Comparison of ENCODE assay signal across 25 cellular contexts in genomic region chr19:7839476-7839875, GRCh38. TPM values are rescaled to one million over a fixed set of nuclear protein-coding genes. Genes with fewer than 3 reads are reported as not detected.
DNase-seq lines count a peak whose midpoint lies in the region; ATAC-seq, FAIRE-seq and TF ChIP-seq lines count a peak whose summit lies in the region.
"Had no signal": no experiment of that assay in that cellular context is flagged by ENCODE, and none has a peak within 500 bp of the region (broad histone marks: within the 10 kb centered on the region; RNA-seq: fewer than 3 reads in every experiment).

No MANE protein-coding gene starts in this region.

- H3K4me3 Mint-ChIP-seq in activated CD4-positive, alpha-beta T cell treated with anti-CD3 and anti-CD28 coated beads for 36 hours: no peak overlapping the region
- H3K4me3 Mint-ChIP-seq: CD14-positive monocyte; CD4-positive, alpha-beta T cell; CD8-positive, alpha-beta memory T cell; H9 had no signal

- H3K4me3 ChIP-seq in HCT116 (replicated peaks in 1 of 2; ENCODE audit: low read depth in 1 of 2, low read length in 2 of 2) (no peak overlapping the region), K562 (no peak overlapping the region), neuronal stem cell (ENCODE audit: low read length in 2 of 2) (no peak overlapping the region)
- H3K4me3 ChIP-seq: A549; BLaER1 treated with 17β-estradiol and CSF1 and Interleukin-3, amounts not matched to agents 10 nM and 100 nM; GM23248 had no signal

- H3K79me2 ChIP-seq in HCT116 (ENCODE audit: insufficient read depth, low read length) (no peaks in the 10 kb centered on the region; the same call in 1 of the 2 replicates), K562 (ENCODE audit: control insufficient read depth, insufficient read depth, low read length) (no peaks in the 10 kb centered on the region)

- H2BK15ac ChIP-seq in neuronal stem cell (ENCODE audit: low read length): no peak overlapping the region

- TF ChIP-seq EP300 in K562 (IDR thresholded peaks at IDR 0.05; ENCODE audit: low read length): no peak

- no peak overlapping the region for H3K14ac ChIP-seq in neuronal stem cell (ENCODE audit: low read length)

- no peak overlapping the region for H4K91ac ChIP-seq in neuronal stem cell (ENCODE audit: low read depth, low read length, poor library complexity)

- H2AK5ac ChIP-seq in neuronal stem cell (ENCODE audit: low read depth, low read length): no peak overlapping the region

- no peak overlapping the region for H3K4ac ChIP-seq in neuronal stem cell (ENCODE audit: low read length)

- H3K27me3 Mint-ChIP-seq in activated CD4-positive, alpha-beta T cell treated with anti-CD3 and anti-CD28 coated beads for 36 hours: no peaks in the 10 kb centered on the region
- H3K27me3 Mint-ChIP-seq: CD4-positive, alpha-beta T cell; CD8-positive, alpha-beta memory T cell had no signal

- H4K20me1 ChIP-seq in HCT116 (ENCODE audit: insufficient read depth) (no peaks in the 10 kb centered on the region), K562 (replicated peaks; ENCODE audit: control insufficient read depth, insufficient read depth, low read length) (no peaks in the 10 kb centered on the region)

- H3K79me1 ChIP-seq in neuronal stem cell (ENCODE audit: low read depth, low read length): peaks cover 2% of the 10 kb centered on the region

- H2BK120ac ChIP-seq in neuronal stem cell (ENCODE audit: low read depth, low read length): no peak overlapping the region

- no peak overlapping the region for H3K18ac ChIP-seq in neuronal stem cell (ENCODE audit: low read length)

- H3K27ac ChIP-seq in HCT116 (ENCODE audit: low read depth, low read length) (no peak overlapping the region), K562 (ENCODE audit: extremely low read depth, low read depth, low read length) (no peak overlapping the region), neuronal stem cell (replicated peaks; ENCODE audit: low read length) (no peak overlapping the region)
- H3K27ac ChIP-seq: A549; BLaER1 treated with 17β-estradiol and CSF1 and Interleukin-3, amounts not matched to agents 10 nM and 100 nM; GM23248 had no signal

- FAIRE-seq in HTR-8/SVneo (lab: Jason Lieb, UNC) (peak; percentile 46), K562 (lab: Jason Lieb, UNC) (no peak)
- FAIRE-seq: A549, GM12891 had no signal

- H4K8ac ChIP-seq in neuronal stem cell (ENCODE audit: low read depth, low read length): no peak overlapping the region

- peak overlapping the region; percentile 45 for H3K23ac ChIP-seq in neuronal stem cell (ENCODE audit: low read depth, low read length, poor library complexity)

- no peaks in the 10 kb centered on the region for H3K36me3 ChIP-seq in HCT116 (ENCODE audit: control insufficient read depth in 1 of 2, insufficient read depth in 2 of 2, low read length in 2 of 2)
- no peaks in the 10 kb centered on the region for H3K36me3 ChIP-seq in K562 (ENCODE audit: control insufficient read depth, insufficient read depth, low read length)
- no peaks in the 10 kb centered on the region for H3K36me3 ChIP-seq in neuronal stem cell (replicated peaks in 1 of 2; ENCODE audit: control insufficient read depth in 2 of 2, insufficient read depth in 2 of 2, low read length in 2 of 2)
- H3K36me3 ChIP-seq: BE2C; BLaER1 treated with 17β-estradiol and CSF1 and Interleukin-3, amounts not matched to agents 10 nM and 100 nM had no signal

- WGBS in K562 (ENCODE audit: insufficient coverage, low coverage, missing lambda C conversion rate): 12% methylated on average over 6 of the region's 6 CpGs
- WGBS in neuronal stem cell (ENCODE audit: extremely low coverage in 2 of 2, insufficient read length in 2 of 2, insufficient replicate concordance in 1 of 2), 2 donors: no CpG with 5 or more reads among the region's 6 CpGs

- no peaks in the 10 kb centered on the region; a peak in 1 of 4 replicates for H3K9me3 ChIP-seq in HCT116 (ENCODE audit: control insufficient read depth in 1 of 2, insufficient read depth in 1 of 2, low read depth in 1 of 2, low read length in 2 of 2)
- H3K9me3 ChIP-seq in K562 (replicated peaks; ENCODE audit: control insufficient read depth, insufficient read depth, low read depth, low read length): peaks cover 12% of the 10 kb centered on the region
- peaks cover 0 to 17% of the 10 kb centered on the region in 2 donors for H3K9me3 ChIP-seq in neuronal stem cell (replicated peaks in 1 of 2; ENCODE audit: control insufficient read depth in 2 of 2, insufficient read depth in 1 of 2, low read depth in 1 of 2, low read length in 2 of 2)
- H3K9me3 ChIP-seq: A549 had no signal

- H3K9ac ChIP-seq in HCT116 (ENCODE audit: low read length) (0 out of 2 replicates have a peak overlapping the region, but pooled peaks have one; percentile 17), K562 (ENCODE audit: insufficient read depth in 1 of 2, low read depth in 2 of 2, low read length in 2 of 2) (no peak overlapping the region), neuronal stem cell (ENCODE audit: low read depth, low read length, poor library complexity) (no peak overlapping the region)
- H3K9ac ChIP-seq: BLaER1 treated with 17β-estradiol and CSF1 and Interleukin-3, amounts not matched to agents 10 nM and 100 nM; GM23248 had no signal

- H3K4me1 Mint-ChIP-seq in activated CD4-positive, alpha-beta T cell treated with anti-CD3 and anti-CD28 coated beads for 36 hours: no peaks in the 10 kb centered on the region
- H3K4me1 Mint-ChIP-seq: CD8-positive, alpha-beta memory T cell; H9 had no signal

- peaks cover 28 to 60% of the 10 kb centered on the region in 2 experiments for H3K4me1 ChIP-seq in HCT116 (ENCODE audit: control insufficient read depth in 1 of 2, insufficient read depth in 2 of 2, low read length in 2 of 2)
- H3K4me1 ChIP-seq in K562 (replicated peaks in 1 of 2; ENCODE audit: control insufficient read depth in 2 of 2, insufficient read depth in 2 of 2, low read length in 2 of 2): no peaks in the 10 kb centered on the region; a peak in 1 of 5 replicates
- no peaks in the 10 kb centered on the region for H3K4me1 ChIP-seq in neuronal stem cell (ENCODE audit: control insufficient read depth in 2 of 2, insufficient read depth in 1 of 2, low read depth in 1 of 2, low read length in 2 of 2)
- H3K4me1 ChIP-seq: BE2C had no signal

- no peak overlapping the region for H2BK12ac ChIP-seq in neuronal stem cell (ENCODE audit: low read length)

- H2BK5ac ChIP-seq in neuronal stem cell (ENCODE audit: low read length): no peak overlapping the region

- peak overlapping the region; percentile 37 for H3K4me2 ChIP-seq in HCT116 (ENCODE audit: low read length)
- H3K4me2 ChIP-seq in K562 (ENCODE audit: insufficient read depth, low read length): no peak overlapping the region
- no peak overlapping the region for H3K4me2 ChIP-seq in neuronal stem cell (ENCODE audit: insufficient read depth, low read length, poor library complexity, severe bottlenecking)
- H3K4me2 ChIP-seq: A549; BLaER1 treated with 17β-estradiol and CSF1 and Interleukin-3, amounts not matched to agents 10 nM and 100 nM had no signal

- TF ChIP-seq POLR2A in HCT116 (IDR thresholded peaks at IDR 0.05; ENCODE audit: borderline replicate concordance, extremely low read depth, insufficient read depth, insufficient read length) (no peak), K562 (conservative IDR thresholded peaks at IDR 0.05) (no peak)

- CTCF ChIA-PET in HCT116 (lab: Charles Lee) (interaction anchor here (1.1 kb wide), 1 partner anchor 13 kb away, joined by 4 read pairs; no protein-coding TSS in a partner anchor), K562 (lab: Yijun Ruan, JAX; ENCODE audit: low intra/inter-chr PET ratio) (no interaction called here)
- CTCF ChIA-PET in activated CD4-positive, alpha-beta T cell treated with anti-CD3 and anti-CD28 coated beads for 36 hours (lab: Charles Lee): interaction anchor here (0.6 kb wide), 1 partner anchor 14 kb away, joined by 4 read pairs; no protein-coding TSS in a partner anchor

- no TSS peak for BruUV-seq in HCT116 (replicated peaks; lab: Mats Ljungman, UMichigan)
- no TSS peak for BruUV-seq in K562 (replicated peaks; lab: Mats Ljungman, UMichigan)

- intact Hi-C loops in HCT116 (cut with micrococcal nuclease) (no loop called here), K562 (cut with micrococcal nuclease) (no loop called here)
- intact Hi-C loops in activated CD4-positive, alpha-beta T cell treated with anti-CD3 and anti-CD28 coated beads for 36 hours (cut with DNase I, micrococcal nuclease): no loop called here

- RAD21 ChIA-PET in HCT116 (lab: Charles Lee; ENCODE audit: low non-redundant PET in 1 of 2, low total read pairs in 2 of 2, uncharacterized antibody in 2 of 2, unreplicated experiment in 2 of 2): no interaction called here

- in situ Hi-C loops in K562 (cut with MboI): no loop called here

- peaks cover 3% of the 10 kb centered on the region for H3K9me1 ChIP-seq in K562 (ENCODE audit: control insufficient read depth, insufficient read depth, low read length)

- no peaks in the 10 kb centered on the region for H3K9me2 ChIP-seq in HCT116 (ENCODE audit: insufficient read depth)

- TF ChIP-seq CTCF in HCT116 (IDR thresholded peaks at IDR 0.05 in 2 of 3, conservative IDR thresholded peaks at IDR 0.05 in 1 of 3; ENCODE audit: borderline replicate concordance in 1 of 3, insufficient read depth in 1 of 3, low read depth in 2 of 3, low read length in 2 of 3): no peak
- TF ChIP-seq CTCF in K562 (IDR thresholded peaks at IDR 0.05 in 2 of 3, conservative IDR thresholded peaks at IDR 0.05 in 1 of 3; ENCODE audit: insufficient read depth in 2 of 3, low read depth in 1 of 3, low read length in 3 of 3): no peak

- no peaks in the 10 kb centered on the region for H3K9me3 Mint-ChIP-seq in activated CD4-positive, alpha-beta T cell treated with anti-CD3 and anti-CD28 coated beads for 36 hours (ENCODE audit: low read depth)
- H3K9me3 Mint-ChIP-seq: CD4-positive, alpha-beta T cell; CD8-positive, alpha-beta memory T cell had no signal

- TF ChIP-seq RAD21 in HCT116 (IDR thresholded peaks at IDR 0.05; ENCODE audit: low read depth) (no peak), K562 (CRISPR knock-in tag; conservative IDR thresholded peaks at IDR 0.05 in 1 of 2, IDR thresholded peaks at IDR 0.05 in 1 of 2) (no peak)

- DNase-seq in HCT116 (ENCODE audit: low read depth, low spot score): no peak
- DNase-seq in HTR-8/SVneo (ENCODE audit: insufficient read length, low spot score): no peak
- no peak for DNase-seq in K562 (ENCODE audit: extremely low read depth in 1 of 4, low spot score in 3 of 4)
- no peak for DNase-seq in neuronal stem cell (ENCODE audit: low spot score)
- DNase-seq in activated CD4-positive, alpha-beta T cell treated with anti-CD3 and anti-CD28 coated beads for 36 hours: no peak
- DNase-seq: 8988T; ACHN; AML-193; BE2C; CD4-positive, alpha-beta T cell; CD8-positive, alpha-beta memory T cell; DMS53; DMS79 treated with DMSO at 0.1 percent for 48 hours; GF-D8; GM23248; H9 had no signal

- no peak overlapping the region for H2AFZ ChIP-seq in HCT116 (ENCODE audit: low read depth, low read length, poor library complexity, severe bottlenecking)
- no peak overlapping the region for H2AFZ ChIP-seq in K562 (ENCODE audit: low read depth, low read length)
- no peak overlapping the region for H2AFZ ChIP-seq in neuronal stem cell (ENCODE audit: low read length)
- H2AFZ ChIP-seq: GM23248 had no signal

- H3K36me3 Mint-ChIP-seq in activated CD4-positive, alpha-beta T cell treated with anti-CD3 and anti-CD28 coated beads for 36 hours (ENCODE audit: low read depth): no peaks in the 10 kb centered on the region

- H3K27ac Mint-ChIP-seq in activated CD4-positive, alpha-beta T cell treated with anti-CD3 and anti-CD28 coated beads for 36 hours: no peak overlapping the region
- H3K27ac Mint-ChIP-seq: CD4-positive, alpha-beta T cell had no signal

- POLR2A ChIA-PET in HCT116 (lab: Charles Lee) (no interaction called here), K562 (lab: Yijun Ruan, JAX) (no interaction called here)
- POLR2A ChIA-PET in activated CD4-positive, alpha-beta T cell treated with anti-CD3 and anti-CD28 coated beads for 36 hours (lab: Charles Lee): interaction anchor here (0.6 kb wide), 1 partner anchor 64 kb away, joined by 4 read pairs; no protein-coding TSS in a partner anchor

- ATAC-seq in HCT116: no peak
- no peak for ATAC-seq in K562
- ATAC-seq in HG02981 (IDR thresholded peaks at IDR 0.05; ENCODE audit: unreplicated experiment): no peak
- ATAC-seq in HG03175 (IDR thresholded peaks at IDR 0.05; ENCODE audit: unreplicated experiment): no peak
- no peak for ATAC-seq in activated CD4-positive, alpha-beta T cell treated with anti-CD3 and anti-CD28 coated beads for 36 hours
- ATAC-seq: A549 had no signal

- H3K27me3 ChIP-seq in HCT116 (ENCODE audit: insufficient read depth, low read length) (no peaks in the 10 kb centered on the region), K562 (ENCODE audit: control insufficient read depth in 2 of 2, insufficient read depth in 2 of 2, low read length in 2 of 2) (peaks cover 10 to 21% of the 10 kb centered on the region in 2 experiments), neuronal stem cell (ENCODE audit: control insufficient read depth in 3 of 3, insufficient read depth in 3 of 3, low read depth in 1 of 3, low read length in 3 of 3) (peaks cover 0 to 3% (median 0%) of the 10 kb centered on the region in 3 experiments)
- H3K27me3 ChIP-seq: BE2C; BLaER1 treated with 17β-estradiol and CSF1 and Interleukin-3, amounts not matched to agents 10 nM and 100 nM had no signal

RNA-seq across cellular contexts. Expression of gene EVI5L, which starts 9.5 kb away (rescaled TPM):
- total RNA-seq in HCT116 (2021; ENCODE audit: unreplicated experiment) (15.0 TPM), K562 (2014; rRNA removed) (1.0 and 1.1 TPM in 2 replicates), K562 (2014; rRNA removed; fragmentation: Illumina TruSeq; extraction: Trizol) (0.13 and 0.76 TPM in 2 replicates), K562 (2015; rRNA removed; fragmentation: Illumina TruSeq; extraction: Trizol) (0.53 and 0.69 TPM in 2 replicates), K562 (2021) (1.8 and 1.9 TPM in 2 replicates)
- 17.1 and 21.0 TPM in 2 replicates for polyA plus RNA-seq in HCT116 (2012)
- total RNA-seq in K562 (2011; cell fraction: chromatin; rRNA removed; ENCODE audit: low replicate concordance): 2.9 and 11.6 TPM in 2 replicates
- 6.2 and 7.6 TPM in 2 replicates for total RNA-seq in K562 (2011; cell fraction: nucleolus; rRNA removed)
- 3.4 and 4.6 TPM in 2 replicates for total RNA-seq in K562 (2011; cell fraction: nucleoplasm; rRNA removed)
- polyA plus RNA-seq in K562 (2011; rRNA removed) (1.4 and 2.8 TPM in 2 replicates), K562 (2014; fragmentation: Illumina TruSeq; extraction: Trizol) (1.5 TPM in 2 replicates), K562 (2014; fragmentation: Nextera tagmentation; extraction: Ambion mirVana) (not detected), K562 (2014; rRNA removed) (1.00 and 1.2 TPM in 2 replicates)
- polyA plus RNA-seq in K562 (2011; cell fraction: cytosol; rRNA removed): 2.5 and 3.6 TPM in 2 replicates
- 4.8 and 5.7 TPM in 2 replicates for polyA plus RNA-seq in K562 (2011; cell fraction: nucleus; rRNA removed)
- 1.2 and 5.4 TPM in 2 replicates for polyA plus RNA-seq in K562 (2012)
- 2.9 and 3.4 TPM in 2 replicates for polyA minus RNA-seq in K562 (2011; rRNA and poly(A)+ RNA removed)
- 3.0 and 3.9 TPM in 2 replicates for polyA minus RNA-seq in K562 (2011; cell fraction: cytosol; rRNA and poly(A)+ RNA removed)
- 3.5 and 5.4 TPM in 2 replicates for polyA minus RNA-seq in K562 (2011; cell fraction: nucleus; rRNA and poly(A)+ RNA removed)
- 7.4 TPM for polyA plus RNA-seq in neuronal stem cell (2013, experiment 1 of 2)
- polyA plus RNA-seq in neuronal stem cell (2013, experiment 2 of 2): 7.5 TPM
- 1 to 10 TPM; 4.8 to 5.9 TPM for total RNA-seq in activated CD4-positive, alpha-beta T cell treated with anti-CD3 and anti-CD28 coated beads for 36 hours

RNA-seq across cellular contexts. Expression of gene PRR36, which starts 34.7 kb away (rescaled TPM):
- total RNA-seq in HCT116 (2021; ENCODE audit: unreplicated experiment) (7.5 TPM), K562 (2014; rRNA removed) (0.05 TPM in 1 of 2 replicates, not detected in the other), K562 (2014; rRNA removed; fragmentation: Illumina TruSeq; extraction: Trizol) (not detected in 2 replicates), K562 (2015; rRNA removed; fragmentation: Illumina TruSeq; extraction: Trizol) (0.04 TPM in 1 of 2 replicates, not detected in the other), K562 (2021) (0.29 and 0.42 TPM in 2 replicates)
- 5.2 and 6.0 TPM in 2 replicates for polyA plus RNA-seq in HCT116 (2012)
- total RNA-seq in K562 (2011; cell fraction: chromatin; rRNA removed; ENCODE audit: low replicate concordance): 0.14 and 0.35 TPM in 2 replicates
- total RNA-seq in K562 (2011; cell fraction: nucleolus; rRNA removed): 0.17 and 0.26 TPM in 2 replicates
- total RNA-seq in K562 (2011; cell fraction: nucleoplasm; rRNA removed): 0.22 and 0.53 TPM in 2 replicates
- polyA plus RNA-seq in K562 (2011; rRNA removed) (0.07 TPM in 1 of 2 replicates, not detected in the other), K562 (2014; fragmentation: Illumina TruSeq; extraction: Trizol) (0.06 and 0.14 TPM in 2 replicates), K562 (2014; fragmentation: Nextera tagmentation; extraction: Ambion mirVana) (not detected), K562 (2014; rRNA removed) (not detected in 2 replicates)
- polyA plus RNA-seq in K562 (2011; cell fraction: cytosol; rRNA removed): 0.09 and 0.13 TPM in 2 replicates
- polyA plus RNA-seq in K562 (2011; cell fraction: nucleus; rRNA removed): 0.25 and 0.30 TPM in 2 replicates
- 0.16 and 0.22 TPM in 2 replicates for polyA plus RNA-seq in K562 (2012)
- polyA minus RNA-seq in K562 (2011; rRNA and poly(A)+ RNA removed): 0.06 TPM in 1 of 2 replicates, not detected in the other
- 0.29 and 0.82 TPM in 2 replicates for polyA minus RNA-seq in K562 (2011; cell fraction: cytosol; rRNA and poly(A)+ RNA removed)
- 0.11 and 0.13 TPM in 2 replicates for polyA minus RNA-seq in K562 (2011; cell fraction: nucleus; rRNA and poly(A)+ RNA removed)
- polyA plus RNA-seq in neuronal stem cell (2013, experiment 1 of 2): 21.9 TPM
- 22.3 TPM for polyA plus RNA-seq in neuronal stem cell (2013, experiment 2 of 2)
- total RNA-seq in activated CD4-positive, alpha-beta T cell treated with anti-CD3 and anti-CD28 coated beads for 36 hours: under 1 TPM; 0.09 to 0.14 TPM
- total RNA-seq: CD8-positive, alpha-beta memory T cell; Daoy; GM23248; H4 had no signal
- polyA plus RNA-seq: CD14-positive monocyte; CD8-positive, alpha-beta memory T cell; GM23248 had no signal

RNA-seq across cellular contexts. Expression of gene LRRC8E, which starts 48.8 kb away (rescaled TPM):
- total RNA-seq in HCT116 (2021; ENCODE audit: unreplicated experiment): 18.1 TPM
- polyA plus RNA-seq in HCT116 (2012): 11.8 and 13.0 TPM in 2 replicates
- 12.2 and 21.7 TPM in 2 replicates for total RNA-seq in K562 (2011; cell fraction: chromatin; rRNA removed; ENCODE audit: low replicate concordance)
- 17.6 and 21.2 TPM in 2 replicates for total RNA-seq in K562 (2011; cell fraction: nucleolus; rRNA removed)
- 11.2 and 13.3 TPM in 2 replicates for total RNA-seq in K562 (2011; cell fraction: nucleoplasm; rRNA removed)
- total RNA-seq in K562 (2014; rRNA removed): 4.8 TPM in 2 replicates
- 1.4 and 3.2 TPM in 2 replicates for total RNA-seq in K562 (2014; rRNA removed; fragmentation: Illumina TruSeq; extraction: Trizol)
- total RNA-seq in K562 (2015; rRNA removed; fragmentation: Illumina TruSeq; extraction: Trizol): 2.6 and 3.1 TPM in 2 replicates
- 5.7 and 7.1 TPM in 2 replicates for total RNA-seq in K562 (2021)
- polyA plus RNA-seq in K562 (2011; rRNA removed): 5.3 and 6.2 TPM in 2 replicates
- 4.5 and 8.1 TPM in 2 replicates for polyA plus RNA-seq in K562 (2011; cell fraction: cytosol; rRNA removed)
- 4.7 and 5.5 TPM in 2 replicates for polyA plus RNA-seq in K562 (2011; cell fraction: nucleus; rRNA removed)
- 3.0 and 3.6 TPM in 2 replicates for polyA plus RNA-seq in K562 (2012)
- 3.5 and 4.9 TPM in 2 replicates for polyA plus RNA-seq in K562 (2014; fragmentation: Illumina TruSeq; extraction: Trizol)
- polyA plus RNA-seq in K562 (2014; fragmentation: Nextera tagmentation; extraction: Ambion mirVana): under 1 TPM in 1 of 2 experiments, not detected in 1; 0.08 TPM
- 1.7 and 3.5 TPM in 2 replicates for polyA plus RNA-seq in K562 (2014; rRNA removed)
- polyA minus RNA-seq in K562 (2011; rRNA and poly(A)+ RNA removed): 4.9 and 6.5 TPM in 2 replicates
- 5.1 and 6.6 TPM in 2 replicates for polyA minus RNA-seq in K562 (2011; cell fraction: cytosol; rRNA and poly(A)+ RNA removed)
- polyA minus RNA-seq in K562 (2011; cell fraction: nucleus; rRNA and poly(A)+ RNA removed): 2.3 and 3.1 TPM in 2 replicates
- polyA plus RNA-seq in neuronal stem cell (2013, experiment 1 of 2): 0.17 TPM
- 0.24 TPM for polyA plus RNA-seq in neuronal stem cell (2013, experiment 2 of 2)
- total RNA-seq in activated CD4-positive, alpha-beta T cell treated with anti-CD3 and anti-CD28 coated beads for 36 hours: not detected
- total RNA-seq: CD4-positive, alpha-beta T cell; CD8-positive, alpha-beta memory T cell; G401 had no signal
- polyA plus RNA-seq: CD14-positive monocyte; CD8-positive, alpha-beta memory T cell had no signal
